ENCODE assay signal across 23 cellular contexts in the genomic region with DNA sequence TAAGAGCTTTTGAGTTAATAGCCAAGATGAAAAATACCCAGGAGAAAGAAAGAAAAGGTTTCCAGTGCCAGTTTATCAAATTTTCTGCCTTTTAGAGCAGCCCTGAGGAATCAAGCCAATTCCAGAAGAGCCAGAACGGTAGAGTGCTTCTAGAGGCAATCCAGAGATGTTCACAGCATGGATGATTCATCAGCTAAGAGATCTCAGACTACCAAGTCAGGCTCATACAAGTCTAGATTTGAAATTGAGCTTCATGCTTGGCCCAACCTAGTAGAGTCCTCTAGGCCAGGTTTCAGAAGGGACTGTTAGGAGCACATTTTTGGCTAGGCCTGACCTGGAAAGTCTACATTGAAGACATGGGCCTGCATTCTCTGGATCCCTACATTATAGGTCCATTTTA. TPM values are rescaled to one million over a fixed set of nuclear protein-coding genes. Genes with fewer than 3 reads are reported as not detected.
A peak's percentile ranks its signal among the peaks of the same experiment; 100 is the strongest.
DNase-seq lines count a peak whose midpoint lies in the region; ATAC-seq, FAIRE-seq and TF ChIP-seq lines count a peak whose summit lies in the region.
"Had no signal": no experiment of that assay in that cellular context is flagged by ENCODE, and none has a peak within 500 bp of the region (broad histone marks: within the 10 kb centered on the region; RNA-seq: fewer than 3 reads in every experiment).

No MANE protein-coding gene starts in this region.

- H3K4me3 Mint-ChIP-seq in activated T-helper 1 cell treated with anti-CD3 and anti-CD28 coated beads, Interleukin-12 subunit alpha, Interleukin-12 subunit beta, Interleukin-2, Interleukin-4 antibody, amounts not matched to agents 30 ng/mL and 10 ng/mL and 1 ng/mL, durations not matched to agents 14 hours and 24 hours and 36 hours = no peak overlapping the region
- H3K4me3 Mint-ChIP-seq: CD14-positive monocyte, GM23338 had no signal

- no peak for TF ChIP-seq RAD21 in HepG2 (CRISPR knock-in tag; IDR thresholded peaks at IDR 0.05)

- H3K4me1 ChIP-seq in HepG2 (ENCODE audit: insufficient read depth, low read length) (peaks cover 4% of the 10 kb centered on the region), right lobe of liver (no peaks in the 10 kb centered on the region), foreskin keratinocyte (peaks cover 5% of the 10 kb centered on the region)
- H3K4me1 ChIP-seq: Caco-2 had no signal

- H3K27ac ChIP-seq in HepG2 (ENCODE audit: extremely low read length, insufficient read depth, low read length) (no peak overlapping the region), right lobe of liver (no peak overlapping the region), brain microvascular endothelial cell (no peak overlapping the region), foreskin keratinocyte (no peak overlapping the region)
- H3K27ac ChIP-seq: HL-60, KMS-11 had no signal

- no peak overlapping the region for H2AFZ ChIP-seq in HepG2 (ENCODE audit: low read length)
- H2AFZ ChIP-seq: GM23338 had no signal

- DNase-seq in HepG2 (ENCODE audit: low spot score) = no peak
- no peak for DNase-seq in right lobe of liver
- peak; percentile 11 for DNase-seq in brain microvascular endothelial cell
- DNase-seq in foreskin keratinocyte = peak; percentile 50 to 78
- DNase-seq in NCI-H187 (lab: John Stamatoyannopoulos, UW) = no peak
- no peak for DNase-seq in activated T-helper 1 cell treated with anti-CD3 and anti-CD28 coated beads, Interleukin-12 subunit alpha, Interleukin-12 subunit beta, Interleukin-2, Interleukin-4 antibody, amounts not matched to agents 30 ng/mL and 10 ng/mL and 1 ng/mL, durations not matched to agents 14 hours and 24 hours and 36 hours (ENCODE audit: low spot score)
- DNase-seq in NCI-H345 (lab: John Stamatoyannopoulos, UW) = no peak
- DNase-seq: Caco-2, MG63, NCI-H1092 treated with DMSO at 0.1 percent for 48 hours, NCI-H1694 treated with DMSO at 0.1 percent for 48 hours, NCI-H446 treated with DMSO at 0.1 percent for 48 hours, NCI-H774, SHP77 had no signal

- WGBS in HepG2 (ENCODE audit: low lambda C conversion rate) = 100% methylated on average over 1 of the region's 1 CpG
- 67% methylated on average over 1 of the region's 1 CpG for WGBS in right lobe of liver (ENCODE audit: insufficient coverage, low coverage, low lambda C conversion rate, missing lambda C conversion rate)

- no peak for TF ChIP-seq POLR2A in HepG2 (IDR thresholded peaks at IDR 0.05; ENCODE audit: insufficient read depth in 1 of 2, low read depth in 2 of 2, low read length in 2 of 2)
- TF ChIP-seq POLR2A in right lobe of liver (IDR thresholded peaks at IDR 0.05) = no peak

- H3K27me3 Mint-ChIP-seq in activated T-helper 1 cell treated with anti-CD3 and anti-CD28 coated beads, Interleukin-12 subunit alpha, Interleukin-12 subunit beta, Interleukin-2, Interleukin-4 antibody, amounts not matched to agents 30 ng/mL and 10 ng/mL and 1 ng/mL, durations not matched to agents 14 hours and 24 hours and 36 hours (ENCODE audit: insufficient read depth) = no peaks in the 10 kb centered on the region

- no peak for TF ChIP-seq CTCF in HepG2 (CRISPR knock-in tag; IDR thresholded peaks at IDR 0.05)
- no peak for TF ChIP-seq CTCF in right lobe of liver (IDR thresholded peaks at IDR 0.05)
- TF ChIP-seq CTCF in brain microvascular endothelial cell (IDR thresholded peaks at IDR 0.05; ENCODE audit: low read depth, low read length, missing control alignments) = no peak
- no peak for TF ChIP-seq CTCF in foreskin keratinocyte (conservative IDR thresholded peaks at IDR 0.05)

- peaks cover 15% of the 10 kb centered on the region for H3K79me2 ChIP-seq in HepG2 (ENCODE audit: insufficient read depth, low read length)

- H3K9me3 ChIP-seq in HepG2 (ENCODE audit: low read length) (no peaks in the 10 kb centered on the region), right lobe of liver (no peaks in the 10 kb centered on the region)
- H3K9me3 ChIP-seq: Caco-2, MG63 had no signal

- TSS peak; percentile 15 for BruUV-seq in HepG2 (replicated peaks; lab: Mats Ljungman, UMichigan)

- H3K27me3 ChIP-seq in HepG2 (ENCODE audit: control insufficient read depth in 1 of 2, insufficient read depth in 2 of 2, low read length in 2 of 2) (no peaks in the 10 kb centered on the region), right lobe of liver (no peaks in the 10 kb centered on the region), brain microvascular endothelial cell (replicated peaks) (no peaks in the 10 kb centered on the region), foreskin keratinocyte (no peaks in the 10 kb centered on the region)
- H3K27me3 ChIP-seq: MG63 had no signal

- peaks cover 44% of the 10 kb centered on the region for H3K36me3 Mint-ChIP-seq in activated T-helper 1 cell treated with anti-CD3 and anti-CD28 coated beads, Interleukin-12 subunit alpha, Interleukin-12 subunit beta, Interleukin-2, Interleukin-4 antibody, amounts not matched to agents 30 ng/mL and 10 ng/mL and 1 ng/mL, durations not matched to agents 14 hours and 24 hours and 36 hours (ENCODE audit: low read depth)

- TF ChIP-seq EP300 in HepG2 (IDR thresholded peaks at IDR 0.05; ENCODE audit: low read depth in 2 of 2, low read length in 2 of 2) (no peak), HepG2 (CRISPR knock-in tag; IDR thresholded peaks at IDR 0.05; ENCODE audit: borderline replicate concordance) (no peak)

- intact Hi-C loops in HepG2 (cut with micrococcal nuclease; ENCODE audit: unreplicated experiment) = no loop called here
- intact Hi-C loops in right lobe of liver (cut with DNase I) = no loop called here
- intact Hi-C loops in activated T-helper 1 cell treated with anti-CD3 and anti-CD28 coated beads, Interleukin-12 subunit alpha, Interleukin-12 subunit beta, Interleukin-2, Interleukin-4 antibody, amounts not matched to agents 30 ng/mL and 10 ng/mL and 1 ng/mL, durations not matched to agents 14 hours and 24 hours and 36 hours (cut with micrococcal nuclease) = no loop called here

- no peak for FAIRE-seq in HepG2 (lab: Jason Lieb, UNC)
- FAIRE-seq: G401.6 had no signal

- in situ Hi-C loops in HepG2 (cut with HindIII; ENCODE audit: extremely low pct_ligation_motif_present, low pct_unique_long_range_greater_than_20kb) = no loop called here
- in situ Hi-C loops in brain microvascular endothelial cell (cut with HindIII; ENCODE audit: low pct_ligation_motif_present, low sequenced_read_pairs) = no loop called here

- no peaks in the 10 kb centered on the region for H3K9me3 Mint-ChIP-seq in activated T-helper 1 cell treated with anti-CD3 and anti-CD28 coated beads, Interleukin-12 subunit alpha, Interleukin-12 subunit beta, Interleukin-2, Interleukin-4 antibody, amounts not matched to agents 30 ng/mL and 10 ng/mL and 1 ng/mL, durations not matched to agents 14 hours and 24 hours and 36 hours
- H3K9me3 Mint-ChIP-seq: CD14-positive monocyte, GM23338 had no signal

- no peak overlapping the region for H3K4me2 ChIP-seq in HepG2 (ENCODE audit: low read depth, low read length)
- H3K4me2 ChIP-seq: GM23338, KMS-11 had no signal

- peaks cover 6 to 55% of the 10 kb centered on the region in 2 experiments for H3K36me3 ChIP-seq in HepG2 (replicated peaks in 1 of 2; ENCODE audit: control insufficient read depth in 1 of 2, insufficient read depth in 2 of 2, low read length in 2 of 2)
- peaks cover 0 to 23% (median 3%) of the 10 kb centered on the region in 4 donors for H3K36me3 ChIP-seq in right lobe of liver
- peaks cover 7% of the 10 kb centered on the region for H3K36me3 ChIP-seq in brain microvascular endothelial cell (replicated peaks)
- H3K36me3 ChIP-seq: MG63 had no signal

- H4K20me1 ChIP-seq in HepG2 (ENCODE audit: insufficient read depth, low read length) = peaks cover 21% of the 10 kb centered on the region; the same call in 1 of the 2 replicates

- ATAC-seq in HepG2 (no peak), right lobe of liver (no peak), foreskin keratinocyte (peak; percentile 95), GM21381 (IDR thresholded peaks at IDR 0.05; ENCODE audit: unreplicated experiment) (no peak)
- ATAC-seq: GM23338, Panc1, SK-N-SH treated with all-trans-retinoic acid at 6 μM for 48 hours had no signal

- peaks cover 7% of the 10 kb centered on the region for H3K4me1 Mint-ChIP-seq in activated T-helper 1 cell treated with anti-CD3 and anti-CD28 coated beads, Interleukin-12 subunit alpha, Interleukin-12 subunit beta, Interleukin-2, Interleukin-4 antibody, amounts not matched to agents 30 ng/mL and 10 ng/mL and 1 ng/mL, durations not matched to agents 14 hours and 24 hours and 36 hours (ENCODE audit: low read depth)
- H3K4me1 Mint-ChIP-seq: GM23338 had no signal

- no peak overlapping the region for H3K4me3 ChIP-seq in HepG2 (replicated peaks in 1 of 3; ENCODE audit: insufficient read depth in 1 of 3, low read depth in 2 of 3, low read length in 3 of 3)
- H3K4me3 ChIP-seq in right lobe of liver = no peak overlapping the region
- no peak overlapping the region for H3K4me3 ChIP-seq in brain microvascular endothelial cell (ENCODE audit: low read depth, low read length)
- H3K4me3 ChIP-seq: GM23338, MG63 had no signal

- no peak overlapping the region for H3K27ac Mint-ChIP-seq in activated T-helper 1 cell treated with anti-CD3 and anti-CD28 coated beads, Interleukin-12 subunit alpha, Interleukin-12 subunit beta, Interleukin-2, Interleukin-4 antibody, amounts not matched to agents 30 ng/mL and 10 ng/mL and 1 ng/mL, durations not matched to agents 14 hours and 24 hours and 36 hours
- H3K27ac Mint-ChIP-seq: CD14-positive monocyte, GM23338 had no signal

- H3K9ac ChIP-seq in HepG2 (ENCODE audit: insufficient read depth, low read depth, low read length) = no peak overlapping the region
- H3K9ac ChIP-seq: KMS-11 had no signal

- POLR2A ChIA-PET in HepG2 (lab: Yijun Ruan, JAX) = no interaction called here

- CTCF ChIA-PET in HepG2 (lab: Yijun Ruan, JAX; ENCODE audit: low intra/inter-chr PET ratio, low total read pairs) = no interaction called here

RNA-seq across cellular contexts. Expression of gene WDR48, which starts 15.5 kb away (rescaled TPM):
- total RNA-seq in HepG2 (2016; rRNA removed; fragmentation: Illumina TruSeq; extraction: Trizol) = 29.2 and 67.6 TPM in 2 replicates
- total RNA-seq in HepG2 (2016; cell fraction: cytosol; rRNA removed; fragmentation: Illumina TruSeq; extraction: Trizol; ENCODE audit: low read depth) = 3.7 and 4.5 TPM in 2 replicates
- 28.4 and 64.0 TPM in 2 replicates for total RNA-seq in HepG2 (2016; cell fraction: insoluble cytoplasmic fraction; rRNA removed; fragmentation: Illumina TruSeq; extraction: Trizol)
- 11.9 and 14.2 TPM in 2 replicates for total RNA-seq in HepG2 (2016; cell fraction: membrane; rRNA removed; fragmentation: Illumina TruSeq; extraction: Trizol)
- 27.2 and 39.9 TPM in 2 replicates for total RNA-seq in HepG2 (2016; cell fraction: nucleus; rRNA removed; fragmentation: Illumina TruSeq; extraction: Trizol)
- polyA plus RNA-seq in HepG2 (2011; rRNA removed) = 25.9 and 31.2 TPM in 2 replicates
- polyA plus RNA-seq in HepG2 (2011; cell fraction: cytosol; rRNA removed) = 11.0 and 18.5 TPM in 2 replicates
- 24.5 and 25.2 TPM in 2 replicates for polyA plus RNA-seq in HepG2 (2011; cell fraction: nucleus; rRNA removed)
- 30.0 and 35.6 TPM in 2 replicates for polyA plus RNA-seq in HepG2 (2012)
- polyA plus RNA-seq in HepG2 (2016; cell fraction: cytosol; fragmentation: Illumina TruSeq; extraction: Trizol; ENCODE audit: low read depth) = 2.0 and 2.2 TPM in 2 replicates
- 40.6 and 41.7 TPM in 2 replicates for polyA plus RNA-seq in HepG2 (2016; cell fraction: insoluble cytoplasmic fraction; fragmentation: Illumina TruSeq; extraction: Trizol; ENCODE audit: low read depth)
- 5.0 and 5.6 TPM in 2 replicates for polyA plus RNA-seq in HepG2 (2016; cell fraction: membrane; fragmentation: Illumina TruSeq; extraction: Trizol; ENCODE audit: low read depth)
- 24.5 and 26.5 TPM in 2 replicates for polyA plus RNA-seq in HepG2 (2016; cell fraction: nucleus; fragmentation: Illumina TruSeq; extraction: Trizol; ENCODE audit: insufficient read depth, low read depth)
- 15.1 and 21.0 TPM in 2 replicates for polyA minus RNA-seq in HepG2 (2011; rRNA and poly(A)+ RNA removed; ENCODE audit: low replicate concordance)
- polyA minus RNA-seq in HepG2 (2011; cell fraction: cytosol; rRNA and poly(A)+ RNA removed) = 20.9 and 35.2 TPM in 2 replicates
- 67.5 and 78.9 TPM in 2 replicates for polyA minus RNA-seq in HepG2 (2011; cell fraction: nucleus; rRNA and poly(A)+ RNA removed)
- 10 to 100 TPM; 11.3 to 21.9 (median 18.3) TPM for total RNA-seq in right lobe of liver
- 18.3 and 20.0 TPM in 2 replicates for total RNA-seq in foreskin keratinocyte
- polyA plus RNA-seq in foreskin keratinocyte = 7.0 and 7.2 TPM in 2 replicates
- 40.6 and 41.5 TPM in 2 replicates for total RNA-seq in activated T-helper 1 cell treated with anti-CD3 and anti-CD28 coated beads, Interleukin-12 subunit alpha, Interleukin-12 subunit beta, Interleukin-2, Interleukin-4 antibody, amounts not matched to agents 30 ng/mL and 10 ng/mL and 1 ng/mL, durations not matched to agents 14 hours and 24 hours and 36 hours

RNA-seq across cellular contexts. Expression of gene SCN11A, which starts 15.5 kb away (rescaled TPM):
- total RNA-seq in HepG2 (2016; rRNA removed; fragmentation: Illumina TruSeq; extraction: Trizol) (0.02 TPM in 1 of 2 replicates, not detected in the other), right lobe of liver (under 1 TPM in 5 of 6 experiments, not detected in 1; 0.12 to 0.31 (median 0.16) TPM), foreskin keratinocyte (not detected in 2 replicates)
- total RNA-seq in HepG2 (2016; cell fraction: cytosol; rRNA removed; fragmentation: Illumina TruSeq; extraction: Trizol; ENCODE audit: low read depth) = under 0.01 and 0.10 TPM in 2 replicates
- total RNA-seq in HepG2 (2016; cell fraction: insoluble cytoplasmic fraction; rRNA removed; fragmentation: Illumina TruSeq; extraction: Trizol) = 0.02 TPM in 1 of 2 replicates, not detected in the other
- total RNA-seq in HepG2 (2016; cell fraction: membrane; rRNA removed; fragmentation: Illumina TruSeq; extraction: Trizol) = 0.03 and 0.07 TPM in 2 replicates
- 0.06 TPM in 2 replicates for total RNA-seq in HepG2 (2016; cell fraction: nucleus; rRNA removed; fragmentation: Illumina TruSeq; extraction: Trizol)
- polyA plus RNA-seq in HepG2 (2011; rRNA removed) (0.11 and 0.13 TPM in 2 replicates), foreskin keratinocyte (not detected in 2 replicates)
- polyA plus RNA-seq in HepG2 (2011; cell fraction: cytosol; rRNA removed) = 0.01 and 0.04 TPM in 2 replicates
- 0.39 and 0.42 TPM in 2 replicates for polyA plus RNA-seq in HepG2 (2011; cell fraction: nucleus; rRNA removed)
- polyA plus RNA-seq in HepG2 (2012) = 0.13 and 0.23 TPM in 2 replicates
- polyA plus RNA-seq in HepG2 (2016; cell fraction: cytosol; fragmentation: Illumina TruSeq; extraction: Trizol; ENCODE audit: low read depth) = not detected in 2 replicates
- polyA plus RNA-seq in HepG2 (2016; cell fraction: insoluble cytoplasmic fraction; fragmentation: Illumina TruSeq; extraction: Trizol; ENCODE audit: low read depth) = not detected in 2 replicates
- not detected in 2 replicates for polyA plus RNA-seq in HepG2 (2016; cell fraction: membrane; fragmentation: Illumina TruSeq; extraction: Trizol; ENCODE audit: low read depth)
- polyA plus RNA-seq in HepG2 (2016; cell fraction: nucleus; fragmentation: Illumina TruSeq; extraction: Trizol; ENCODE audit: insufficient read depth, low read depth) = 0.09 TPM in 1 of 2 replicates, not detected in the other
- polyA minus RNA-seq in HepG2 (2011; rRNA and poly(A)+ RNA removed; ENCODE audit: low replicate concordance) = 0.02 and 0.08 TPM in 2 replicates
- not detected in 2 replicates for polyA minus RNA-seq in HepG2 (2011; cell fraction: cytosol; rRNA and poly(A)+ RNA removed)
- polyA minus RNA-seq in HepG2 (2011; cell fraction: nucleus; rRNA and poly(A)+ RNA removed) = 0.39 and 0.87 TPM in 2 replicates
- 0.05 TPM in 1 of 2 replicates, not detected in the other for total RNA-seq in activated T-helper 1 cell treated with anti-CD3 and anti-CD28 coated beads, Interleukin-12 subunit alpha, Interleukin-12 subunit beta, Interleukin-2, Interleukin-4 antibody, amounts not matched to agents 30 ng/mL and 10 ng/mL and 1 ng/mL, durations not matched to agents 14 hours and 24 hours and 36 hours
- total RNA-seq: A172, Caco-2 had no signal
- polyA plus RNA-seq: CD14-positive monocyte had no signal

RNA-seq across cellular contexts. Expression of gene GORASP1, which starts 40.1 kb away (rescaled TPM):
- total RNA-seq in HepG2 (2016; rRNA removed; fragmentation: Illumina TruSeq; extraction: Trizol) (27.0 and 36.4 TPM in 2 replicates), right lobe of liver (10 to 100 TPM; 27.8 to 35.5 (median 33.1) TPM), foreskin keratinocyte (45.5 and 49.8 TPM in 2 replicates)
- 6.2 and 6.3 TPM in 2 replicates for total RNA-seq in HepG2 (2016; cell fraction: cytosol; rRNA removed; fragmentation: Illumina TruSeq; extraction: Trizol; ENCODE audit: low read depth)
- total RNA-seq in HepG2 (2016; cell fraction: insoluble cytoplasmic fraction; rRNA removed; fragmentation: Illumina TruSeq; extraction: Trizol) = 24.7 and 34.0 TPM in 2 replicates
- 11.1 and 12.7 TPM in 2 replicates for total RNA-seq in HepG2 (2016; cell fraction: membrane; rRNA removed; fragmentation: Illumina TruSeq; extraction: Trizol)
- total RNA-seq in HepG2 (2016; cell fraction: nucleus; rRNA removed; fragmentation: Illumina TruSeq; extraction: Trizol) = 42.3 and 46.1 TPM in 2 replicates
- polyA plus RNA-seq in HepG2 (2011; rRNA removed) (39.8 and 41.6 TPM in 2 replicates), foreskin keratinocyte (29.6 and 29.9 TPM in 2 replicates)
- 22.2 and 27.9 TPM in 2 replicates for polyA plus RNA-seq in HepG2 (2011; cell fraction: cytosol; rRNA removed)
- polyA plus RNA-seq in HepG2 (2011; cell fraction: nucleus; rRNA removed) = 99.2 and 109 TPM in 2 replicates
- 14.9 and 22.9 TPM in 2 replicates for polyA plus RNA-seq in HepG2 (2012)
- 2.9 and 3.2 TPM in 2 replicates for polyA plus RNA-seq in HepG2 (2016; cell fraction: cytosol; fragmentation: Illumina TruSeq; extraction: Trizol; ENCODE audit: low read depth)
- polyA plus RNA-seq in HepG2 (2016; cell fraction: insoluble cytoplasmic fraction; fragmentation: Illumina TruSeq; extraction: Trizol; ENCODE audit: low read depth) = 28.7 and 29.9 TPM in 2 replicates
- 7.1 and 7.7 TPM in 2 replicates for polyA plus RNA-seq in HepG2 (2016; cell fraction: membrane; fragmentation: Illumina TruSeq; extraction: Trizol; ENCODE audit: low read depth)
- polyA plus RNA-seq in HepG2 (2016; cell fraction: nucleus; fragmentation: Illumina TruSeq; extraction: Trizol; ENCODE audit: insufficient read depth, low read depth) = 59.7 and 73.8 TPM in 2 replicates
- polyA minus RNA-seq in HepG2 (2011; rRNA and poly(A)+ RNA removed; ENCODE audit: low replicate concordance) = 59.3 and 84.8 TPM in 2 replicates
- polyA minus RNA-seq in HepG2 (2011; cell fraction: cytosol; rRNA and poly(A)+ RNA removed) = 13.8 and 14.9 TPM in 2 replicates
- 46.4 and 49.4 TPM in 2 replicates for polyA minus RNA-seq in HepG2 (2011; cell fraction: nucleus; rRNA and poly(A)+ RNA removed)
- 26.6 and 35.6 TPM in 2 replicates for total RNA-seq in activated T-helper 1 cell treated with anti-CD3 and anti-CD28 coated beads, Interleukin-12 subunit alpha, Interleukin-12 subunit beta, Interleukin-2, Interleukin-4 antibody, amounts not matched to agents 30 ng/mL and 10 ng/mL and 1 ng/mL, durations not matched to agents 14 hours and 24 hours and 36 hours

RNA-seq across cellular contexts. Expression of gene TTC21A, which starts 40.2 kb away (rescaled TPM):
- total RNA-seq in HepG2 (2016; rRNA removed; fragmentation: Illumina TruSeq; extraction: Trizol) (0.31 and 0.39 TPM in 2 replicates), right lobe of liver (1 to 10 TPM; 1.4 to 3.5 (median 2.5) TPM), foreskin keratinocyte (1.4 TPM in 2 replicates)
- 0.88 TPM in 1 of 2 replicates, not detected in the other for total RNA-seq in HepG2 (2016; cell fraction: cytosol; rRNA removed; fragmentation: Illumina TruSeq; extraction: Trizol; ENCODE audit: low read depth)
- total RNA-seq in HepG2 (2016; cell fraction: insoluble cytoplasmic fraction; rRNA removed; fragmentation: Illumina TruSeq; extraction: Trizol) = 0.26 and 0.36 TPM in 2 replicates
- total RNA-seq in HepG2 (2016; cell fraction: membrane; rRNA removed; fragmentation: Illumina TruSeq; extraction: Trizol) = 0.07 and 0.22 TPM in 2 replicates
- total RNA-seq in HepG2 (2016; cell fraction: nucleus; rRNA removed; fragmentation: Illumina TruSeq; extraction: Trizol) = 0.50 and 2.4 TPM in 2 replicates
- polyA plus RNA-seq in HepG2 (2011; rRNA removed) (1.5 and 1.6 TPM in 2 replicates), foreskin keratinocyte (0.80 and 1.3 TPM in 2 replicates)
- polyA plus RNA-seq in HepG2 (2011; cell fraction: cytosol; rRNA removed) = 0.27 and 0.48 TPM in 2 replicates
- polyA plus RNA-seq in HepG2 (2011; cell fraction: nucleus; rRNA removed) = 4.9 and 6.3 TPM in 2 replicates
- polyA plus RNA-seq in HepG2 (2012) = 0.63 and 0.74 TPM in 2 replicates
- polyA plus RNA-seq in HepG2 (2016; cell fraction: cytosol; fragmentation: Illumina TruSeq; extraction: Trizol; ENCODE audit: low read depth) = 0.08 and 0.12 TPM in 2 replicates
- polyA plus RNA-seq in HepG2 (2016; cell fraction: insoluble cytoplasmic fraction; fragmentation: Illumina TruSeq; extraction: Trizol; ENCODE audit: low read depth) = 0.25 and 0.41 TPM in 2 replicates
- polyA plus RNA-seq in HepG2 (2016; cell fraction: membrane; fragmentation: Illumina TruSeq; extraction: Trizol; ENCODE audit: low read depth) = 0.14 and 0.63 TPM in 2 replicates
- polyA plus RNA-seq in HepG2 (2016; cell fraction: nucleus; fragmentation: Illumina TruSeq; extraction: Trizol; ENCODE audit: insufficient read depth, low read depth) = 2.2 TPM in 2 replicates
- polyA minus RNA-seq in HepG2 (2011; rRNA and poly(A)+ RNA removed; ENCODE audit: low replicate concordance) = 1.4 and 2.3 TPM in 2 replicates
- polyA minus RNA-seq in HepG2 (2011; cell fraction: cytosol; rRNA and poly(A)+ RNA removed) = 0.53 TPM in 1 of 2 replicates, not detected in the other
- 3.1 and 5.3 TPM in 2 replicates for polyA minus RNA-seq in HepG2 (2011; cell fraction: nucleus; rRNA and poly(A)+ RNA removed)
- total RNA-seq in activated T-helper 1 cell treated with anti-CD3 and anti-CD28 coated beads, Interleukin-12 subunit alpha, Interleukin-12 subunit beta, Interleukin-2, Interleukin-4 antibody, amounts not matched to agents 30 ng/mL and 10 ng/mL and 1 ng/mL, durations not matched to agents 14 hours and 24 hours and 36 hours = 0.83 and 1.0 TPM in 2 replicates

Comparison
In these comparisons a context has a peak if more than half of its experiments do, and no peak if none do; other contexts are left out.
1. DNase-seq: peak in brain microvascular endothelial cell (single experiment) and foreskin keratinocyte (2 of 2); none in HepG2 (single experiment), right lobe of liver (0 of 3), NCI-H187 (0 of 2), activated T-helper 1 cell treated with anti-CD3 and anti-CD28 coated beads, Interleukin-12 subunit alpha, Interleukin-12 subunit beta, Interleukin-2, Interleukin-4 antibody, amounts not matched to agents 30 ng/mL and 10 ng/mL and 1 ng/mL, durations not matched to agents 14 hours and 24 hours and 36 hours (single experiment) and NCI-H345 (single experiment).